ENCODE assay signal across 7 cellular contexts in genomic region chr5:54517174-54517511, GRCh38. TPM values are rescaled to one million over a fixed set of nuclear protein-coding genes. Genes with fewer than 3 reads are reported as not detected.
A peak's percentile ranks its signal among the peaks of the same experiment; 100 is the strongest.
DNase-seq lines count a peak whose midpoint lies in the region; ATAC-seq, FAIRE-seq and TF ChIP-seq lines count a peak whose summit lies in the region.

No MANE protein-coding gene starts in this region.

- no peaks in the 10 kb centered on the region for H3K9me2 ChIP-seq in Karpas-422 (replicated peaks; ENCODE audit: insufficient read depth, low read length)

- no peak overlapping the region for H3K27ac ChIP-seq in Karpas-422 (ENCODE audit: low read length)
- no peak overlapping the region for H3K27ac ChIP-seq in duodenal mucosa (ENCODE audit: low read depth, low read length)
- H3K27ac ChIP-seq in osteoblast (ENCODE audit: low read depth, low read length) = no peak overlapping the region
- no peak overlapping the region for H3K27ac ChIP-seq in small intestine (ENCODE audit: low read depth in 1 of 2, low read length in 1 of 2)

- no peaks in the 10 kb centered on the region for H4K20me1 ChIP-seq in Karpas-422 (ENCODE audit: insufficient read depth, low read depth, low read length)
- H4K20me1 ChIP-seq in osteoblast (ENCODE audit: insufficient read depth, low read length) = peaks cover 28% of the 10 kb centered on the region

- H3K4me1 ChIP-seq in Karpas-422 (ENCODE audit: low read length) (peaks cover 6% of the 10 kb centered on the region), duodenal mucosa (ENCODE audit: control insufficient read depth in 1 of 2, insufficient read depth in 2 of 2, low read length in 2 of 2) (peaks cover 30 to 37% of the 10 kb centered on the region in 2 donors), osteoblast (ENCODE audit: insufficient read depth, low read length) (peaks cover 44% of the 10 kb centered on the region), small intestine (ENCODE audit: control insufficient read depth in 2 of 2, insufficient read depth in 1 of 2, low read depth in 1 of 2, low read length in 1 of 2) (peaks cover 2 to 7% of the 10 kb centered on the region in 2 donors)

- H3K4me3 ChIP-seq in Karpas-422 (ENCODE audit: low read length) (peak overlapping the region; percentile 36; the same call in 1 of the 2 replicates), duodenal mucosa (ENCODE audit: low read depth in 1 of 2, low read length in 2 of 2) (peak overlapping the region; percentile 67), osteoblast (ENCODE audit: insufficient read depth, low read length) (peak overlapping the region; percentile 76), small intestine (ENCODE audit: low read depth in 1 of 2, low read length in 2 of 2) (no peak overlapping the region)

- DNase-seq in Karpas-422 (no peak), osteoblast (ENCODE audit: insufficient read length, low spot score, missing footprints) (no peak), ureter (ENCODE audit: low spot score) (no peak), small intestine (no peak)

- no peak for FAIRE-seq in small intestine (lab: Jason Lieb, UNC)

- H3K36me3 ChIP-seq in Karpas-422 (ENCODE audit: insufficient read depth, low read length) (no peaks in the 10 kb centered on the region), duodenal mucosa (ENCODE audit: control insufficient read depth in 1 of 2, insufficient read depth in 2 of 2, low read length in 2 of 2) (no peaks in the 10 kb centered on the region), osteoblast (ENCODE audit: insufficient read depth, low read length) (no peaks in the 10 kb centered on the region), small intestine (ENCODE audit: control insufficient read depth in 2 of 2, insufficient read depth in 2 of 2, low read length in 2 of 2) (no peaks in the 10 kb centered on the region)

- H3K79me2 ChIP-seq in Karpas-422 (ENCODE audit: low read length) (no peaks in the 10 kb centered on the region), osteoblast (ENCODE audit: insufficient read depth, low read length) (peaks cover 45% of the 10 kb centered on the region)

- 0 out of 2 replicates have a peak overlapping the region, but pooled peaks have one; percentile 24 for H3K9ac ChIP-seq in Karpas-422 (ENCODE audit: low read length)
- peak overlapping the region; percentile 38 for H3K9ac ChIP-seq in duodenal mucosa (ENCODE audit: low read depth in 1 of 2, low read length in 2 of 2)

- ATAC-seq in GM19025 (IDR thresholded peaks at IDR 0.05; ENCODE audit: low read depth, unreplicated experiment) (peak; percentile 6), GM19351 (IDR thresholded peaks at IDR 0.05; ENCODE audit: unreplicated experiment) (no peak)

- H3K9me3 ChIP-seq in Karpas-422 (ENCODE audit: low read length) = no peaks in the 10 kb centered on the region
- H3K9me3 ChIP-seq in duodenal mucosa (ENCODE audit: control insufficient read depth in 1 of 2, low read length in 2 of 2) = no peaks in the 10 kb centered on the region
- H3K9me3 ChIP-seq in osteoblast (ENCODE audit: low read depth, low read length) = no peaks in the 10 kb centered on the region
- no peaks in the 10 kb centered on the region for H3K9me3 ChIP-seq in small intestine (ENCODE audit: control insufficient read depth, low read depth)

- H3K4me2 ChIP-seq in Karpas-422 (ENCODE audit: low read depth, low read length, poor library complexity, severe bottlenecking) (peak overlapping the region; percentile 29), osteoblast (ENCODE audit: insufficient read depth, low read length) (peak overlapping the region; percentile 91)

- 2 to 6% (median 4%) methylated on average over 4 of the region's 4 CpGs for WGBS in small intestine, 3 donors

- no peak for TF ChIP-seq CTCF in osteoblast (IDR thresholded peaks at IDR 0.05; ENCODE audit: extremely low read depth, low read depth, low read length)

- H3K27me3 ChIP-seq in Karpas-422 (ENCODE audit: low read length) = no peaks in the 10 kb centered on the region
- no peaks in the 10 kb centered on the region for H3K27me3 ChIP-seq in duodenal mucosa (ENCODE audit: control insufficient read depth in 1 of 2, insufficient read depth in 2 of 2, low read length in 2 of 2)
- H3K27me3 ChIP-seq in osteoblast (ENCODE audit: insufficient read depth, low read length) = no peaks in the 10 kb centered on the region
- no peaks in the 10 kb centered on the region for H3K27me3 ChIP-seq in small intestine (ENCODE audit: control insufficient read depth in 2 of 2, insufficient read depth in 2 of 2, low read length in 2 of 2)

- 0 out of 2 replicates have a peak overlapping the region, but pooled peaks have one; percentile 36 for H2AFZ ChIP-seq in Karpas-422 (ENCODE audit: low read length)
- peak overlapping the region; percentile 84 for H2AFZ ChIP-seq in osteoblast (ENCODE audit: low read length)

RNA-seq across cellular contexts. Expression of gene SNX18, which starts 0.4 kb away (rescaled TPM):
- total RNA-seq in Karpas-422 (2014; rRNA removed; shearing (Covaris generic); ENCODE audit: low replicate concordance) = 1.7 and 2.9 TPM in 2 replicates
- total RNA-seq in osteoblast = 69.0 and 86.5 TPM in 2 replicates
- 27.8 TPM for total RNA-seq in ureter
- polyA plus RNA-seq in small intestine = 10 to 100 TPM in 1 of 3 donors, 1 to 10 TPM in 2; 3.4 to 11.7 (median 4.6) TPM

Comparison
In these comparisons a context has a peak if more than half of its experiments do, and no peak if none do; other contexts are left out.
1. H3K4me3 ChIP-seq: peak in Karpas-422 (single experiment), duodenal mucosa (2 of 2) and osteoblast (single experiment); none in small intestine (0 of 2).